8 cellular contexts compared by ENCODE assay signal in genomic region chr9:98255578-98256296, GRCh38. TPM values are rescaled to one million over a fixed set of nuclear protein-coding genes. Genes with fewer than 3 reads are reported as not detected.
DNase-seq lines count a peak whose midpoint lies in the region; ATAC-seq and TF ChIP-seq lines count a peak whose summit lies in the region.

TSS of gene TBC1D2 (minus strand) at chr9:98255649. CDS start at chr9:98255541, 108 bp downstream.

- no peak for TF ChIP-seq POLR2A in testis (IDR thresholded peaks at IDR 0.05)

- H3K4me3 ChIP-seq in osteoblast (ENCODE audit: insufficient read depth, low read length) (peak within 1 kb of the TSS; percentile 81), testis (peak within 1 kb of the TSS; percentile 84 to 91)

- no peaks in the 10 kb centered on the region for H3K9me3 ChIP-seq in osteoblast (ENCODE audit: low read depth, low read length)
- H3K9me3 ChIP-seq in testis = no peaks in the 10 kb centered on the region

- TF ChIP-seq CTCF in GM12872 (IDR thresholded peaks at IDR 0.05; ENCODE audit: insufficient read depth, low read depth, low read length) = peak; percentile 49
- TF ChIP-seq CTCF in glutamatergic neuron (IDR thresholded peaks at IDR 0.05; ENCODE audit: partially characterized antibody, unreplicated experiment) = no peak
- peak; percentile 5 for TF ChIP-seq CTCF in osteoblast (IDR thresholded peaks at IDR 0.05; ENCODE audit: extremely low read depth, low read depth, low read length)
- peak in 1 of 3 experiments; percentile 10 for TF ChIP-seq CTCF in testis (IDR thresholded peaks at IDR 0.05)

- H3K27ac Mint-ChIP-seq in activated naive CD8-positive, alpha-beta T cell treated with anti-CD3 and anti-CD28 coated beads for 36 hours = peak within 1 kb of the TSS; percentile 97
- H3K27ac Mint-ChIP-seq in glutamatergic neuron (ENCODE audit: unreplicated experiment) = peak within 1 kb of the TSS; percentile 93

- H2AFZ ChIP-seq in osteoblast (ENCODE audit: low read length) = peak within 1 kb of the TSS; percentile 100

- H3K4me1 Mint-ChIP-seq in activated naive CD8-positive, alpha-beta T cell treated with anti-CD3 and anti-CD28 coated beads for 36 hours = peaks cover 10% of the 10 kb centered on the region
- H3K4me1 Mint-ChIP-seq in glutamatergic neuron (ENCODE audit: low read depth, unreplicated experiment) = peaks cover 8% of the 10 kb centered on the region

- H3K27ac ChIP-seq in osteoblast (ENCODE audit: low read depth, low read length) = peak within 1 kb of the TSS; percentile 94
- peak within 1 kb of the TSS; percentile 96 to 98 for H3K27ac ChIP-seq in testis

- peak within 1 kb of the TSS; percentile 86 for H3K4me3 Mint-ChIP-seq in activated naive CD8-positive, alpha-beta T cell treated with anti-CD3 and anti-CD28 coated beads for 36 hours
- H3K4me3 Mint-ChIP-seq in glutamatergic neuron (ENCODE audit: unreplicated experiment) = peak within 1 kb of the TSS; percentile 90

- H3K27me3 Mint-ChIP-seq in activated naive CD8-positive, alpha-beta T cell treated with anti-CD3 and anti-CD28 coated beads for 36 hours = no peaks in the 10 kb centered on the region
- peaks cover 2% of the 10 kb centered on the region for H3K27me3 Mint-ChIP-seq in glutamatergic neuron (ENCODE audit: unreplicated experiment)

- peaks cover 1% of the 10 kb centered on the region for H3K36me3 Mint-ChIP-seq in activated naive CD8-positive, alpha-beta T cell treated with anti-CD3 and anti-CD28 coated beads for 36 hours
- peaks cover 5% of the 10 kb centered on the region for H3K36me3 Mint-ChIP-seq in glutamatergic neuron (ENCODE audit: unreplicated experiment)

- peak; percentile 91 for ATAC-seq in HG02642 (IDR thresholded peaks at IDR 0.05; ENCODE audit: poor library complexity, unreplicated experiment)
- ATAC-seq in SK-N-SH treated with all-trans-retinoic acid at 6 μM for 48 hours = peak; percentile 92

- peaks cover 44% of the 10 kb centered on the region for H3K4me1 ChIP-seq in osteoblast (ENCODE audit: insufficient read depth, low read length)
- peaks cover 4% of the 10 kb centered on the region for H3K4me1 ChIP-seq in testis

- H4K20me1 ChIP-seq in osteoblast (ENCODE audit: insufficient read depth, low read length) = no peaks in the 10 kb centered on the region

- H3K9me3 Mint-ChIP-seq in activated naive CD8-positive, alpha-beta T cell treated with anti-CD3 and anti-CD28 coated beads for 36 hours = no peaks in the 10 kb centered on the region
- H3K9me3 Mint-ChIP-seq in glutamatergic neuron (ENCODE audit: unreplicated experiment) = peaks cover 5% of the 10 kb centered on the region

- H3K4me2 ChIP-seq in osteoblast (ENCODE audit: insufficient read depth, low read length) = peak within 1 kb of the TSS; percentile 96

- peaks cover 6% of the 10 kb centered on the region for H3K36me3 ChIP-seq in osteoblast (ENCODE audit: insufficient read depth, low read length)
- H3K36me3 ChIP-seq in testis (ENCODE audit: low read depth, missing control alignments) = no peaks in the 10 kb centered on the region

- H3K27me3 ChIP-seq in osteoblast (ENCODE audit: insufficient read depth, low read length) (no peaks in the 10 kb centered on the region), testis (no peaks in the 10 kb centered on the region)

- WGBS in testis, 2 donors = 0% methylated on average over 20 to 41 of the region's 64 CpGs

- H3K79me2 ChIP-seq in osteoblast (ENCODE audit: insufficient read depth, low read length) = peaks cover 51% of the 10 kb centered on the region

- DNase-seq in NCI-H1092 treated with DMSO at 0.1 percent for 48 hours (lab: John Stamatoyannopoulos, UW) (peak; percentile 97), glutamatergic neuron (peak; percentile 98), osteoblast (ENCODE audit: insufficient read length, low spot score, missing footprints) (peak; percentile 99), testis (peak; percentile 97)
- peak; percentile 97 for DNase-seq in activated naive CD8-positive, alpha-beta T cell treated with anti-CD3 and anti-CD28 coated beads for 36 hours

- intact Hi-C loops in testis (cut with DNase I; ENCODE audit: low total_unique reads) = no loop called here

TF ChIP-seq in SK-N-SH treated with all-trans-retinoic acid at 6 μM for 48 hours, 23 proteins besides CTCF, POLR2A, EP300 and RAD21:
- TF ChIP-seq ZFP3 (CRISPR knock-in tag; IDR thresholded peaks at IDR 0.05) (peak; percentile 72; the same call in 1 of the 2 replicates), ARNTL (CRISPR knock-in tag; IDR thresholded peaks at IDR 0.05; ENCODE audit: borderline replicate concordance, low read depth) (no peak), CSDC2 (CRISPR knock-in tag; IDR thresholded peaks at IDR 0.05) (0 out of 2 replicates have a peak, but pooled peaks have one; percentile 10), ZNF565 (CRISPR knock-in tag; conservative IDR thresholded peaks at IDR 0.05; ENCODE audit: low read depth) (no peak)
TF ChIP-seq in SK-N-SH treated with all-trans-retinoic acid at 6 μM for 48 hours: peak in this region for 2.

RNA-seq across cellular contexts. Expression of gene TBC1D2, which starts in this region (rescaled TPM):
- 1 to 10 TPM; 1.8 to 2.2 TPM for total RNA-seq in activated naive CD8-positive, alpha-beta T cell treated with anti-CD3 and anti-CD28 coated beads for 36 hours
- 7.6 TPM for total RNA-seq in glutamatergic neuron (ENCODE audit: unreplicated experiment)
- 114 and 128 TPM in 2 replicates for total RNA-seq in osteoblast
- 1 to 10 TPM; 8.5 to 9.2 TPM for total RNA-seq in testis
- polyA plus RNA-seq in testis (ENCODE audit: insufficient read depth, low read depth, low replicate concordance) = 5.1 TPM

Comparison
In these comparisons a context has a peak if more than half of its experiments do, and no peak if none do; other contexts are left out.
1. Peak in every context shown above with its lines: DNase-seq, ATAC-seq, H3K4me3 ChIP-seq and H3K27ac ChIP-seq.
2. RNA of gene TBC1D2 (total RNA-seq): 114 to 128 TPM in osteoblast; 8.5 to 9.2 TPM in testis, 7.6 TPM in glutamatergic neuron (single experiment) and 1.8 to 2.2 TPM in activated naive CD8-positive, alpha-beta T cell treated with anti-CD3 and anti-CD28 coated beads for 36 hours; every median in the first group is over 10 times any median in the second.